Comparison of ENCODE assay signal across 27 cellular contexts in genomic region chr13:81305928-81306327, GRCh38.
"Had no signal": no experiment of that assay in that cellular context is flagged by ENCODE, and none has a peak within 500 bp of the region (broad histone marks: within the 10 kb centered on the region; RNA-seq: fewer than 3 reads in every experiment).

No MANE protein-coding gene starts in this region.

- DNase-seq: stimulated activated CD4-positive, alpha-beta T cell treated with anti-CD3 and anti-CD28 coated beads, Interleukin-2, amount 100 ng/mL, for 48 hours; stimulated activated CD4-positive, alpha-beta T cell treated with anti-CD3 and anti-CD28 coated beads, Interleukin-4, amount 100 ng/mL, for 1 hour; stimulated activated CD4-positive, alpha-beta T cell treated with anti-CD3 and anti-CD28 coated beads, Interleukin-4, amount 100 ng/mL, for 24 hours; stimulated activated CD4-positive, alpha-beta T cell treated with anti-CD3 and anti-CD28 coated beads, Interleukin-4, amount 100 ng/mL, for 4 hours; stimulated activated CD8-positive, alpha-beta memory T cell treated with anti-CD3 and anti-CD28 coated beads, Interleukin-4, amount 100 ng/mL, for 48 hours; stimulated activated naive B cell treated with anti-CD40 and anti-IgM and Interleukin-4, amounts not matched to agents 10 μg/mL and 1 μg/mL and 100 μg/mL, for 72 hours; stimulated activated naive CD4-positive, alpha-beta T cell; stimulated activated naive CD4-positive, alpha-beta T cell treated with Interleukin-2 at 50 U/mL for 16 hours; stimulated activated naive CD8-positive, alpha-beta T cell treated with anti-CD3 and anti-CD28 coated beads, Interleukin-15, amount 100 ng/mL, for 72 hours; stimulated activated naive CD8-positive, alpha-beta T cell treated with anti-CD3 and anti-CD28 coated beads, Interleukin-15, Interleukin-2, amounts not matched to agents 100 U/mL and 50 U/mL, for 24 hours; stomach; substantia nigra; testis; thyroid gland; tibial artery; transverse colon; trophoblast cell; upper lobe of left lung; upper lobe of right lung; uterus had no signal

- FAIRE-seq: urothelium cell line had no signal

- H3K27me3 ChIP-seq: stomach, suprapubic skin, testis, thyroid gland, tibial artery, tibial nerve, transverse colon, upper lobe of left lung, upper lobe of right lung, uterus, vagina had no signal

- H3K4me1 ChIP-seq: stomach, suprapubic skin, testis, thyroid gland, tibial artery, tibial nerve, transverse colon, upper lobe of left lung, upper lobe of right lung, uterus, vagina had no signal

- H3K9me3 ChIP-seq: stomach, suprapubic skin, testis, thoracic aorta, thyroid gland, tibial artery, tibial nerve, transverse colon, upper lobe of left lung, upper lobe of right lung, uterus, vagina had no signal

- H3K4me3 ChIP-seq: stomach, suprapubic skin, testis, thoracic aorta, thyroid gland, tibial artery, tibial nerve, transverse colon, upper lobe of left lung, upper lobe of right lung, uterus, vagina had no signal

- H3K36me3 ChIP-seq: stomach, suprapubic skin, thoracic aorta, thyroid gland, tibial artery, tibial nerve, transverse colon, upper lobe of left lung, upper lobe of right lung, uterus, vagina had no signal

- H3K27ac ChIP-seq: stomach, suprapubic skin, testis, thoracic aorta, thyroid gland, tibial artery, tibial nerve, transverse colon, upper lobe of left lung, upper lobe of right lung, uterus, vagina had no signal

- ATAC-seq: stimulated activated effector memory CD8-positive, alpha-beta T cell treated with anti-CD3 and anti-CD28 coated beads, Interleukin-12 subunit alpha, Interleukin-12 subunit beta, amount 100 ng/mL, for 72 hours; stimulated activated memory B cell treated with anti-CD40 and anti-IgM and Interleukin-4, amounts not matched to agents 10 μg/mL and 1 μg/mL and 100 μg/mL, for 72 hours; stimulated activated naive B cell treated with anti-CD40 and anti-IgM and Interleukin-4, amounts not matched to agents 10 μg/mL and 1 μg/mL and 100 μg/mL, for 72 hours; stimulated activated naive CD8-positive, alpha-beta T cell treated with anti-CD3 and anti-CD28 coated beads, Interleukin-15, amount 100 ng/mL, for 72 hours; stimulated activated naive CD8-positive, alpha-beta T cell treated with anti-CD3 and anti-CD28 coated beads, Interleukin-15, Interleukin-2, amounts not matched to agents 100 U/mL and 50 U/mL, for 24 hours; upper lobe of right lung had no signal
